In the genomic region with DNA sequence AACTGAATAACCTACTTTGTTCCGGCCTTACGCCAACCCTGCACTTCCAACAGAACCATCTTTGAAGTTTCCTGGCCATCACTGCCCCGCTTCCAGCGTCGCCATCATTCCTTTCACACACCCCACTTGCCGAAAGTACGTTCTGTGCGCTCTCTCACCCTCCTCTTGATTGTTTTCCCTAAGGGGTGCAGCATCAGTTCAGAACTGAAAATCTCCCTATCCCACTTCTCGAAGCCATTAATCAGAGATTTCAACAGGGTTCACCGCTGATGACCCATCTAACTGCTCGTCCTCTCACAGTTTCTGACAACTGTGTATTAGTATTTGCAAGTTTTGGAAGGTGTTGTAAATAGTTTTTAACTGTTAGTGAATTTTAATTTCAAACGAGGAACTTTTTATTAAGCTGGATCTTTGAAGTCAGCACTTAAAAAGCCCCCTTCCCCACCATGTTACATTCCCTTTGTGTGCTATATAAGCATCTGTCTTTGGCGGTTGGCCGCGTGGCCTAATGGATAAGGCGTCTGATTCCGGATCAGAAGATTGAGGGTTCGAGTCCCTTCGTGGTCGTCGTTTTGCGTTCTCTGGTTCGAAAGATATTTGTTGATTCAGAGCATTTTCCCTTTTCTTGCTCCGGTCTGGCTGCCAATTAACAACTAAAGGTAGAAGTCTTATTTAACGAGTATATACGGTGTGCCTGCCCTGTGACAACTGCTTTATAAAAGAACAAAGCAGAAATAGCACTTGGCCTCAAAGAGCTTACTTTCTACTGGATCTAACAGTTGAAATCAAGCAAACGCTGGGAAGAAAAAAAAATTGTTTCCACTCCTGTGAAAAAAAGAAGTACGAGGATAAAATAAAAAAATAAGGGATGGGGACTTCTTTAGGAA, we compare ENCODE assay signal across 8 cellular contexts. TPM values are rescaled to one million over a fixed set of nuclear protein-coding genes. Genes with fewer than 3 reads are reported as not detected.
DNase-seq lines count a peak whose midpoint lies in the region; ATAC-seq and TF ChIP-seq lines count a peak whose summit lies in the region.

No MANE protein-coding gene starts in this region.

- peak overlapping the region; percentile 39 for H3K4me3 ChIP-seq in lung

- H3K36me3 Mint-ChIP-seq in effector memory CD8-positive, alpha-beta T cell (ENCODE audit: insufficient read depth): peaks cover 23% of the 10 kb centered on the region

- H3K4me1 ChIP-seq in lung (ENCODE audit: control insufficient read depth in 2 of 2, insufficient read depth in 2 of 2, low read length in 2 of 2): peaks cover 0 to 2% of the 10 kb centered on the region in 2 donors

- H3K36me3 ChIP-seq in lung (ENCODE audit: control insufficient read depth in 2 of 2, insufficient read depth in 2 of 2, low read length in 2 of 2): no peaks in the 10 kb centered on the region

- peaks cover 15 to 24% of the 10 kb centered on the region in 2 donors for H3K27me3 Mint-ChIP-seq in effector memory CD8-positive, alpha-beta T cell

- H3K9me3 ChIP-seq in lung (ENCODE audit: control insufficient read depth in 2 of 2, insufficient read depth in 1 of 2, low read length in 1 of 2): peaks cover 0 to 9% of the 10 kb centered on the region in 2 donors

- peak overlapping the region; percentile 90 to 91 for H3K27ac Mint-ChIP-seq in effector memory CD8-positive, alpha-beta T cell

- peak; percentile 49 for DNase-seq in SIG-M5 treated with dmso at 0.1 percent for 504 hours (lab: John Stamatoyannopoulos, UW; ENCODE audit: unreplicated experiment)
- no peak for DNase-seq in SIG-M5 (lab: John Stamatoyannopoulos, UW)
- peak; percentile 26 for DNase-seq in NCI-H345 treated with DMSO at 0.1 percent for 48 hours (lab: John Stamatoyannopoulos, UW; ENCODE audit: unreplicated experiment)
- DNase-seq in activated CD4-positive, alpha-beta T cell treated with anti-CD3 and anti-CD28 coated beads, Interleukin-2, amount 50 U/mL, for 24 hours (ENCODE audit: low read depth in 1 of 2, low spot score in 1 of 2): peak; percentile 63 to 67
- peak; percentile 25 to 50 (median 33) for DNase-seq in effector memory CD8-positive, alpha-beta T cell
- peak; percentile 67 for DNase-seq in lung (ENCODE audit: low spot score)
- peak; percentile 52 to 76 for DNase-seq in stimulated activated CD4-positive, alpha-beta T cell treated with anti-CD3 and anti-CD28 coated beads, Interleukin-4, amount 100 ng/mL, for 48 hours (ENCODE audit: low read depth in 2 of 2)
- no peak for DNase-seq in central memory CD4-positive, alpha-beta T cell

- H3K9me3 Mint-ChIP-seq in effector memory CD8-positive, alpha-beta T cell: no peaks in the 10 kb centered on the region

- H3K4me3 Mint-ChIP-seq in effector memory CD8-positive, alpha-beta T cell: peak overlapping the region; percentile 34 to 58

- no peaks in the 10 kb centered on the region for H3K27me3 ChIP-seq in lung (ENCODE audit: control insufficient read depth, insufficient read depth)

- peaks cover 22 to 30% of the 10 kb centered on the region in 2 donors for H3K4me1 Mint-ChIP-seq in effector memory CD8-positive, alpha-beta T cell (ENCODE audit: low read depth in 2 of 2)

- WGBS in lung, 2 donors: 4 to 6% methylated on average over 28 of the region's 28 CpGs

- H3K27ac ChIP-seq in lung (ENCODE audit: low read depth in 1 of 2, low read length in 1 of 2): no peak overlapping the region

- TF ChIP-seq CTCF in lung (IDR thresholded peaks at IDR 0.05; ENCODE audit: control extremely low read depth, extremely low read depth): no peak

- no peak for ATAC-seq in effector memory CD8-positive, alpha-beta T cell (replicated peaks)
- peak; percentile 55 for ATAC-seq in lung (ENCODE audit: insufficient read depth, low FRiP score)

RNA-seq across cellular contexts. Expression of a gene that starts 42.6 kb away (rescaled TPM):
- 10 to 100 TPM; 47.0 to 81.9 TPM for total RNA-seq in lung
- polyA plus RNA-seq in lung: 10 to 100 TPM; 34.8 to 45.1 TPM

Comparison
In these comparisons a context has a peak if more than half of its experiments do, and no peak if none do; other contexts are left out.
1. DNase-seq: peak in SIG-M5 treated with dmso at 0.1 percent for 504 hours (single experiment), NCI-H345 treated with DMSO at 0.1 percent for 48 hours (single experiment), activated CD4-positive, alpha-beta T cell treated with anti-CD3 and anti-CD28 coated beads, Interleukin-2, amount 50 U/mL, for 24 hours (2 of 2), effector memory CD8-positive, alpha-beta T cell (3 of 3), lung (single experiment) and stimulated activated CD4-positive, alpha-beta T cell treated with anti-CD3 and anti-CD28 coated beads, Interleukin-4, amount 100 ng/mL, for 48 hours (2 of 2); none in SIG-M5 (single experiment) and central memory CD4-positive, alpha-beta T cell (single experiment).